1 cellular context compared by ENCODE assay signal in genomic region chr6:90187437-90188049, GRCh38.
TF ChIP-seq lines count a peak whose summit lies in the region.

No MANE protein-coding gene starts in this region.

TF ChIP-seq in K562, 482 proteins besides CTCF, POLR2A, EP300 and RAD21 (continued from another document):
- TF ChIP-seq, protein P1, sequence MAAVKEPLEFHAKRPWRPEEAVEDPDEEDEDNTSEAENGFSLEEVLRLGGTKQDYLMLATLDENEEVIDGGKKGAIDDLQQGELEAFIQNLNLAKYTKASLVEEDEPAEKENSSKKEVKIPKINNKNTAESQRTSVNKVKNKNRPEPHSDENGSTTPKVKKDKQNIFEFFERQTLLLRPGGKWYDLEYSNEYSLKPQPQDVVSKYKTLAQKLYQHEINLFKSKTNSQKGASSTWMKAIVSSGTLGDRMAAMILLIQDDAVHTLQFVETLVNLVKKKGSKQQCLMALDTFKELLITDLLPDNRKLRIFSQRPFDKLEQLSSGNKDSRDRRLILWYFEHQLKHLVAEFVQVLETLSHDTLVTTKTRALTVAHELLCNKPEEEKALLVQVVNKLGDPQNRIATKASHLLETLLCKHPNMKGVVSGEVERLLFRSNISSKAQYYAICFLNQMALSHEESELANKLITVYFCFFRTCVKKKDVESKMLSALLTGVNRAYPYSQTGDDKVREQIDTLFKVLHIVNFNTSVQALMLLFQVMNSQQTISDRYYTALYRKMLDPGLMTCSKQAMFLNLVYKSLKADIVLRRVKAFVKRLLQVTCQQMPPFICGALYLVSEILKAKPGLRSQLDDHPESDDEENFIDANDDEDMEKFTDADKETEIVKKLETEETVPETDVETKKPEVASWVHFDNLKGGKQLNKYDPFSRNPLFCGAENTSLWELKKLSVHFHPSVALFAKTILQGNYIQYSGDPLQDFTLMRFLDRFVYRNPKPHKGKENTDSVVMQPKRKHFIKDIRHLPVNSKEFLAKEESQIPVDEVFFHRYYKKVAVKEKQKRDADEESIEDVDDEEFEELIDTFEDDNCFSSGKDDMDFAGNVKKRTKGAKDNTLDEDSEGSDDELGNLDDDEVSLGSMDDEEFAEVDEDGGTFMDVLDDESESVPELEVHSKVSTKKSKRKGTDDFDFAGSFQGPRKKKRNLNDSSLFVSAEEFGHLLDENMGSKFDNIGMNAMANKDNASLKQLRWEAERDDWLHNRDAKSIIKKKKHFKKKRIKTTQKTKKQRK (IDR thresholded peaks at IDR 0.05; ENCODE audit: borderline replicate concordance, low read depth, low read length) = no peak
- TF ChIP-seq ZNF696 (CRISPR knock-in tag; conservative IDR thresholded peaks at IDR 0.05) (no peak), ATF1 (CRISPR knock-in tag; IDR thresholded peaks at IDR 0.05) (no peak), ATF1 (tag; IDR thresholded peaks at IDR 0.05) (no peak), SETDB1 (IDR thresholded peaks at IDR 0.05; ENCODE audit: low read length) (no peak)
TF ChIP-seq in K562: peak in this region for 0.
